In genomic region chr17:12789075-12789975, GRCh38 we compare ENCODE assay signal across 8 cellular contexts. TPM values are rescaled to one million over a fixed set of nuclear protein-coding genes. Genes with fewer than 3 reads are reported as not detected.
DNase-seq lines count a peak whose midpoint lies in the region; ATAC-seq, FAIRE-seq and TF ChIP-seq lines count a peak whose summit lies in the region.

A gene with protein sequence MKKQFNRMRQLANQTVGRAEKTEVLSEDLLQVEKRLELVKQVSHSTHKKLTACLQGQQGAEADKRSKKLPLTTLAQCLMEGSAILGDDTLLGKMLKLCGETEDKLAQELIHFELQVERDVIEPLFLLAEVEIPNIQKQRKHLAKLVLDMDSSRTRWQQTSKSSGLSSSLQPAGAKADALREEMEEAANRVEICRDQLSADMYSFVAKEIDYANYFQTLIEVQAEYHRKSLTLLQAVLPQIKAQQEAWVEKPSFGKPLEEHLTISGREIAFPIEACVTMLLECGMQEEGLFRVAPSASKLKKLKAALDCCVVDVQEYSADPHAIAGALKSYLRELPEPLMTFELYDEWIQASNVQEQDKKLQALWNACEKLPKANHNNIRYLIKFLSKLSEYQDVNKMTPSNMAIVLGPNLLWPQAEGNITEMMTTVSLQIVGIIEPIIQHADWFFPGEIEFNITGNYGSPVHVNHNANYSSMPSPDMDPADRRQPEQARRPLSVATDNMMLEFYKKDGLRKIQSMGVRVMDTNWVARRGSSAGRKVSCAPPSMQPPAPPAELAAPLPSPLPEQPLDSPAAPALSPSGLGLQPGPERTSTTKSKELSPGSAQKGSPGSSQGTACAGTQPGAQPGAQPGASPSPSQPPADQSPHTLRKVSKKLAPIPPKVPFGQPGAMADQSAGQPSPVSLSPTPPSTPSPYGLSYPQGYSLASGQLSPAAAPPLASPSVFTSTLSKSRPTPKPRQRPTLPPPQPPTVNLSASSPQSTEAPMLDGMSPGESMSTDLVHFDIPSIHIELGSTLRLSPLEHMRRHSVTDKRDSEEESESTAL (plus strand): TSS chr17:12789498. CDS start chr17:12789839, 341 bp downstream.

- H3K27ac Mint-ChIP-seq in activated CD8-positive, alpha-beta memory T cell treated with anti-CD3 and anti-CD28 coated beads, Interleukin-2, amount 10 ng/mL, durations not matched to agents 7 days and 5 days, result no peak within 1 kb of the TSS
- H3K27ac Mint-ChIP-seq in natural killer cell, result no peak within 1 kb of the TSS

- DNase-seq in activated CD8-positive, alpha-beta memory T cell treated with anti-CD3 and anti-CD28 coated beads for 24 hours, result peak; percentile 58
- no peak for DNase-seq in activated CD8-positive, alpha-beta memory T cell treated with anti-CD3 and anti-CD28 coated beads, Interleukin-2, amount 50 U/mL, for 4 hours
- DNase-seq in HCEC 1CT, result peak; percentile 50
- DNase-seq in LHCN-M2 (ENCODE audit: low read depth), result peak; percentile 10
- peak; percentile 40 for DNase-seq in activated CD8-positive, alpha-beta memory T cell treated with anti-CD3 and anti-CD28 coated beads, Interleukin-2, amount 10 ng/mL, durations not matched to agents 7 days and 5 days
- DNase-seq in fibroblast of the conjunctiva (ENCODE audit: low read depth), result peak; percentile 17
- no peak for DNase-seq in natural killer cell
- peak; percentile 77 for DNase-seq in urothelium cell line (ENCODE audit: low spot score)

- peak; percentile 65 for ATAC-seq in activated CD8-positive, alpha-beta memory T cell treated with anti-CD3 and anti-CD28 coated beads, Interleukin-2, amount 10 ng/mL, durations not matched to agents 7 days and 5 days
- ATAC-seq in natural killer cell, result peak in 1 of 3 donors; percentile 10

- H3K9me3 Mint-ChIP-seq in activated CD8-positive, alpha-beta memory T cell treated with anti-CD3 and anti-CD28 coated beads, Interleukin-2, amount 10 ng/mL, durations not matched to agents 7 days and 5 days (ENCODE audit: low read depth), result no peaks in the 10 kb centered on the region
- H3K9me3 Mint-ChIP-seq in natural killer cell, result peaks cover 0 to 3% of the 10 kb centered on the region in 2 donors

- peak within 1 kb of the TSS; percentile 41 for H3K4me3 Mint-ChIP-seq in activated CD8-positive, alpha-beta memory T cell treated with anti-CD3 and anti-CD28 coated beads, Interleukin-2, amount 10 ng/mL, durations not matched to agents 7 days and 5 days
- peak within 1 kb of the TSS; percentile 40 for H3K4me3 Mint-ChIP-seq in natural killer cell

- H3K27me3 Mint-ChIP-seq in activated CD8-positive, alpha-beta memory T cell treated with anti-CD3 and anti-CD28 coated beads, Interleukin-2, amount 10 ng/mL, durations not matched to agents 7 days and 5 days, result peaks cover 33% of the 10 kb centered on the region
- peaks cover 15 to 27% of the 10 kb centered on the region in 2 donors for H3K27me3 Mint-ChIP-seq in natural killer cell (ENCODE audit: low read depth in 2 of 2)

- CTCF ChIA-PET in activated CD8-positive, alpha-beta memory T cell treated with anti-CD3 and anti-CD28 coated beads, Interleukin-2, amount 10 ng/mL, durations not matched to agents 7 days and 5 days (lab: Charles Lee), result no interaction called here

- FAIRE-seq in urothelium cell line (lab: Jason Lieb, UNC), result no peak

- intact Hi-C loops in natural killer cell (cut with micrococcal nuclease), result no loop called here

- no peaks in the 10 kb centered on the region for H3K36me3 Mint-ChIP-seq in activated CD8-positive, alpha-beta memory T cell treated with anti-CD3 and anti-CD28 coated beads, Interleukin-2, amount 10 ng/mL, durations not matched to agents 7 days and 5 days
- H3K36me3 Mint-ChIP-seq in natural killer cell, result no peaks in the 10 kb centered on the region

- peaks cover 2% of the 10 kb centered on the region for H3K4me1 Mint-ChIP-seq in activated CD8-positive, alpha-beta memory T cell treated with anti-CD3 and anti-CD28 coated beads, Interleukin-2, amount 10 ng/mL, durations not matched to agents 7 days and 5 days
- H3K4me1 Mint-ChIP-seq in natural killer cell, result peaks cover 0 to 8% of the 10 kb centered on the region in 2 donors

- no peak for TF ChIP-seq CTCF in natural killer cell (IDR thresholded peaks at IDR 0.05)

RNA-seq across cellular contexts. Expression of the gene that starts here (rescaled TPM):
- total RNA-seq in LHCN-M2 (2014; rRNA removed), result 0.06 and 0.13 TPM in 2 replicates
- polyA plus RNA-seq in LHCN-M2 (2012), result 0.16 TPM
- total RNA-seq in activated CD8-positive, alpha-beta memory T cell treated with anti-CD3 and anti-CD28 coated beads, Interleukin-2, amount 10 ng/mL, durations not matched to agents 7 days and 5 days, result not detected
- not detected for total RNA-seq in natural killer cell

Comparison
In these comparisons a context has a peak if more than half of its experiments do, and no peak if none do; other contexts are left out.
1. DNase-seq: peak in activated CD8-positive, alpha-beta memory T cell treated with anti-CD3 and anti-CD28 coated beads for 24 hours (single experiment), HCEC 1CT (single experiment), fibroblast of the conjunctiva (single experiment) and urothelium cell line (single experiment); none in activated CD8-positive, alpha-beta memory T cell treated with anti-CD3 and anti-CD28 coated beads, Interleukin-2, amount 50 U/mL, for 4 hours (single experiment) and natural killer cell (single experiment).
2. Peak in DNase-seq in LHCN-M2; RNA of the gene not detected or under 1 TPM.
3. Peak in DNase-seq and ATAC-seq in activated CD8-positive, alpha-beta memory T cell treated with anti-CD3 and anti-CD28 coated beads, Interleukin-2, amount 10 ng/mL, durations not matched to agents 7 days and 5 days; RNA of the gene not detected or under 1 TPM.